ENCODE assay signal across 1 cellular context in the genomic region with DNA sequence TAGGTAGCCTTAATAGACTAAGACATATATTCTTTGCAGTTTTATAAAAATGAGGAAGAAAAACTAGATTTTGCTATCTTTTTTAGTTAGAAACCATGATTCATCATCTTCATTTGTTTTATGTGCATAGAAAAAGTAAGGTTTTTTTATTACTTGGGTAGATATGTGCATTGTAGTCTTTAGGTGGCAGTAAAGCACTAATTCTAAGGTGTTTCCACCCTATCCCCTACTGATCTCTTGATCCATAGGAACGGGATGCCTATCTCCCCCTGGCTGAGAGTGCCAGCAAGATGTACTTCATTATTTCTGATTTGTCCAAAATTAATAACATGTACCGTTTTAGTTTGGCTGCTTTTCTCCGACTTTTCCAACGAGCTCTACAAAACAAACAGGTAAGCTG.
TF ChIP-seq lines count a peak whose summit lies in the region.

No MANE protein-coding gene starts in this region.

TF ChIP-seq in GM12878, 131 proteins besides CTCF, POLR2A, EP300 and RAD21 (continued from another document):
- TF ChIP-seq E2F4 (IDR thresholded peaks at IDR 0.05; ENCODE audit: low read depth, low read length): no peak
- TF ChIP-seq STAT3 (IDR thresholded peaks at IDR 0.05; ENCODE audit: low read depth, low read length): no peak
- TF ChIP-seq YY1 (IDR thresholded peaks at IDR 0.05; ENCODE audit: low read depth, low read length): no peak
- TF ChIP-seq NBN (IDR thresholded peaks at IDR 0.05): no peak
- no peak for TF ChIP-seq NFIC (IDR thresholded peaks at IDR 0.05; ENCODE audit: low read depth, low read length)
- no peak for TF ChIP-seq PAX8 (IDR thresholded peaks at IDR 0.05)
- no peak for TF ChIP-seq MXI1 (IDR thresholded peaks at IDR 0.05; ENCODE audit: low read depth, low read length)
- no peak for TF ChIP-seq PML (IDR thresholded peaks at IDR 0.05; ENCODE audit: low read length)
- TF ChIP-seq GATAD2B (conservative IDR thresholded peaks at IDR 0.05; ENCODE audit: low read depth): no peak
- TF ChIP-seq GABPA (IDR thresholded peaks at IDR 0.05; ENCODE audit: low read depth): no peak
- no peak for TF ChIP-seq MTA3 (IDR thresholded peaks at IDR 0.05; ENCODE audit: borderline replicate concordance, low read length)
